In the genomic region with DNA sequence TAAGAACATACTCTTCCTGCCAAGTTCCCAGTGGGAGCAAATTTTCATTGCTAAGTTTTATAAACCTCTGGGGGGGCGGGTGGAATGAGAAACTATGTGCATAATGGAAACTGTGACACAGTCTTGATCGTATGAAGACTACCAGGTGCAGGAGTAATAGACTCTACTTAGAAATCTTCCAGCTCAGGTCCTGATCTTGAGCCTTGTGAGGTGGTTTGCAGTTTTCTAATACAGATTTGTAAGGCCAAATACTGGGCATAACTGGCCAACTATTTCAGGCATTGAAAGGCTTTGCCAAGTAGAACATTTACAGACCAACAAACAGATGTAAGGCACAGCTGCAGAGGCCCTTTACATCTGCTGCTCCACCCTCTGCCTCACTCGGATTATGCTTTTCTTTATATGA, we compare ENCODE assay signal across 9 cellular contexts.
A peak's percentile ranks its signal among the peaks of the same experiment; 100 is the strongest.
DNase-seq lines count a peak whose midpoint lies in the region; ATAC-seq and TF ChIP-seq lines count a peak whose summit lies in the region.
"Had no signal": no experiment of that assay in that cellular context is flagged by ENCODE, and none has a peak within 500 bp of the region (broad histone marks: within the 10 kb centered on the region; RNA-seq: fewer than 3 reads in every experiment).

No MANE protein-coding gene starts in this region.

- H3K9me3 Mint-ChIP-seq in nephron (no peaks in the 10 kb centered on the region), mesothelial cell of epicardium (peaks cover 7% of the 10 kb centered on the region)

- intact Hi-C loops in lower leg skin (cut with DNase I; ENCODE audit: low total_unique reads) = no loop called here

- no peak for TF ChIP-seq CTCF in nephron (IDR thresholded peaks at IDR 0.05; ENCODE audit: unreplicated experiment in 3 of 3)
- no peak for TF ChIP-seq CTCF in mesothelial cell of epicardium (IDR thresholded peaks at IDR 0.05; ENCODE audit: unreplicated experiment)
- TF ChIP-seq CTCF in lower leg skin (IDR thresholded peaks at IDR 0.05) = no peak

- H3K36me3 Mint-ChIP-seq in nephron (ENCODE audit: low read depth) = peaks cover 64% of the 10 kb centered on the region
- H3K36me3 Mint-ChIP-seq in mesothelial cell of epicardium = peaks cover 36% of the 10 kb centered on the region

- TF ChIP-seq POLR2A in lower leg skin (IDR thresholded peaks at IDR 0.05) = no peak

- DNase-seq in amniotic stem cell (lab: John Stamatoyannopoulos, UW) (peak; percentile 10), COLO668 (lab: John Stamatoyannopoulos, UW; ENCODE audit: unreplicated experiment) (no peak), mesothelial cell of epicardium (ENCODE audit: low spot score in 2 of 2, unreplicated experiment in 2 of 2) (no peak), lower leg skin (ENCODE audit: low spot score in 2 of 2) (no peak)
- DNase-seq: MM.1S had no signal

- H3K4me3 ChIP-seq in lower leg skin (ENCODE audit: low read depth, poor library complexity, severe bottlenecking) = no peak overlapping the region

- H3K4me3 Mint-ChIP-seq in nephron (no peak overlapping the region), mesothelial cell of epicardium (no peak overlapping the region)

- H3K27me3 Mint-ChIP-seq in nephron (ENCODE audit: low read depth) (no peaks in the 10 kb centered on the region), mesothelial cell of epicardium (ENCODE audit: low read depth) (no peaks in the 10 kb centered on the region)

- H3K27ac Mint-ChIP-seq in nephron = peak overlapping the region; percentile 78 to 92 (median 92)
- H3K27ac Mint-ChIP-seq in mesothelial cell of epicardium = no peak overlapping the region

- WGBS in lower leg skin, 2 donors = 42 to 45% methylated on average over 3 of the region's 3 CpGs

- H3K4me1 Mint-ChIP-seq in nephron (peaks cover 47% of the 10 kb centered on the region), mesothelial cell of epicardium (peaks cover 11% of the 10 kb centered on the region)

- ATAC-seq in GM18502 (IDR thresholded peaks at IDR 0.05; ENCODE audit: poor library complexity, unreplicated experiment) (peak; percentile 23), HG02571 (IDR thresholded peaks at IDR 0.05; ENCODE audit: unreplicated experiment) (peak; percentile 40), esophagus mucosa (no peak)
